In genomic region chr5:139669681-139670368, GRCh38 we compare ENCODE assay signal across 8 cellular contexts. TPM values are rescaled to one million over a fixed set of nuclear protein-coding genes. Genes with fewer than 3 reads are reported as not detected.
DNase-seq lines count a peak whose midpoint lies in the region; ATAC-seq and TF ChIP-seq lines count a peak whose summit lies in the region.

No MANE protein-coding gene starts in this region.

- no peak for TF ChIP-seq CTCF in activated CD8-positive, alpha-beta T cell treated with anti-CD3 and anti-CD28 coated beads for 36 hours (IDR thresholded peaks at IDR 0.05)

- DNase-seq in activated CD4-positive, alpha-beta T cell treated with anti-CD3 and anti-CD28 coated beads for 36 hours: peak; percentile 36
- DNase-seq in activated CD4-positive, alpha-beta T cell treated with anti-CD3 and anti-CD28 coated beads for 1 hour: no peak
- DNase-seq in activated CD8-positive, alpha-beta T cell treated with anti-CD3 and anti-CD28 coated beads for 36 hours: peak; percentile 63
- DNase-seq in stimulated activated naive CD8-positive, alpha-beta T cell treated with anti-CD3 and anti-CD28 coated beads, Interleukin-15, amount 100 ng/mL, for 72 hours: peak in 1 of 2 donors; percentile 28
- DNase-seq in HPDE6-E6E7 (ENCODE audit: extremely low spot score) (no peak), NCI-H82 (lab: John Stamatoyannopoulos, UW) (no peak)

- ATAC-seq in activated CD4-positive, alpha-beta T cell treated with anti-CD3 and anti-CD28 coated beads for 36 hours: no peak
- ATAC-seq in HG03103 (IDR thresholded peaks at IDR 0.05; ENCODE audit: low read depth, unreplicated experiment): peak; percentile 20
- peak; percentile 35 for ATAC-seq in activated CD8-positive, alpha-beta T cell treated with anti-CD3 and anti-CD28 coated beads for 36 hours
- ATAC-seq in stimulated activated naive CD8-positive, alpha-beta T cell treated with anti-CD3 and anti-CD28 coated beads, Interleukin-15, amount 100 ng/mL, for 72 hours: peak; percentile 29

- peak overlapping the region; percentile 62 for H3K4me3 Mint-ChIP-seq in activated CD4-positive, alpha-beta T cell treated with anti-CD3 and anti-CD28 coated beads for 36 hours
- H3K4me3 Mint-ChIP-seq in activated CD8-positive, alpha-beta T cell treated with anti-CD3 and anti-CD28 coated beads for 36 hours: peak overlapping the region; percentile 79
- peak overlapping the region; percentile 60 to 87 for H3K4me3 Mint-ChIP-seq in stimulated activated naive CD8-positive, alpha-beta T cell treated with anti-CD3 and anti-CD28 coated beads, Interleukin-15, amount 100 ng/mL, for 72 hours

- peak overlapping the region; percentile 20 for H3K9ac ChIP-seq in iPS-15b (ENCODE audit: low read depth, low read length)

- no peaks in the 10 kb centered on the region for H3K27me3 ChIP-seq in iPS-15b (ENCODE audit: control insufficient read depth, insufficient read depth, low read length)

- H3K36me3 ChIP-seq in iPS-15b (ENCODE audit: control insufficient read depth, insufficient read depth, low read length): peaks cover 5% of the 10 kb centered on the region

- peaks cover 27% of the 10 kb centered on the region for H3K4me1 Mint-ChIP-seq in activated CD4-positive, alpha-beta T cell treated with anti-CD3 and anti-CD28 coated beads for 36 hours
- H3K4me1 Mint-ChIP-seq in activated CD8-positive, alpha-beta T cell treated with anti-CD3 and anti-CD28 coated beads for 36 hours (ENCODE audit: low read depth): peaks cover 48% of the 10 kb centered on the region
- peaks cover 62% of the 10 kb centered on the region for H3K4me1 Mint-ChIP-seq in stimulated activated naive CD8-positive, alpha-beta T cell treated with anti-CD3 and anti-CD28 coated beads, Interleukin-15, amount 100 ng/mL, for 72 hours

- no peaks in the 10 kb centered on the region for H3K36me3 Mint-ChIP-seq in activated CD4-positive, alpha-beta T cell treated with anti-CD3 and anti-CD28 coated beads for 36 hours (ENCODE audit: low read depth)
- H3K36me3 Mint-ChIP-seq in activated CD8-positive, alpha-beta T cell treated with anti-CD3 and anti-CD28 coated beads for 36 hours (ENCODE audit: low read depth): no peaks in the 10 kb centered on the region

- no peaks in the 10 kb centered on the region for H3K9me3 Mint-ChIP-seq in activated CD4-positive, alpha-beta T cell treated with anti-CD3 and anti-CD28 coated beads for 36 hours (ENCODE audit: low read depth)
- no peaks in the 10 kb centered on the region for H3K9me3 Mint-ChIP-seq in activated CD8-positive, alpha-beta T cell treated with anti-CD3 and anti-CD28 coated beads for 36 hours
- H3K9me3 Mint-ChIP-seq in stimulated activated naive CD8-positive, alpha-beta T cell treated with anti-CD3 and anti-CD28 coated beads, Interleukin-15, amount 100 ng/mL, for 72 hours: no peaks in the 10 kb centered on the region

- CTCF ChIA-PET in activated CD4-positive, alpha-beta T cell treated with anti-CD3 and anti-CD28 coated beads for 36 hours (lab: Charles Lee): interaction anchor here (1.0 to 1.5 kb wide), 4 partner anchors 31 to 242 kb away, joined by 3 to 7 read pairs (median 4); no protein-coding TSS in a partner anchor
- CTCF ChIA-PET in activated CD8-positive, alpha-beta T cell treated with anti-CD3 and anti-CD28 coated beads for 36 hours (lab: Charles Lee): interaction anchor here (0.8 to 5.5 kb wide), 16 partner anchors 11 to 247 kb away, joined by 3 to 65 read pairs (median 4); no protein-coding TSS in a partner anchor

- intact Hi-C loops in activated CD4-positive, alpha-beta T cell treated with anti-CD3 and anti-CD28 coated beads for 36 hours (cut with DNase I, micrococcal nuclease): loop anchor here in 1 of 2 experiments (1.0 kb wide), 1 partner anchor 37 kb away; no protein-coding TSS in a partner anchor
- intact Hi-C loops in activated CD8-positive, alpha-beta T cell treated with anti-CD3 and anti-CD28 coated beads for 36 hours (cut with micrococcal nuclease): loop anchor here (5.0 kb wide), 1 partner anchor 38 kb away; no protein-coding TSS in a partner anchor

- no peak overlapping the region for H3K4me3 ChIP-seq in iPS-15b (ENCODE audit: low read depth, low read length)

- peaks cover 8% of the 10 kb centered on the region for H3K27me3 Mint-ChIP-seq in activated CD4-positive, alpha-beta T cell treated with anti-CD3 and anti-CD28 coated beads for 36 hours
- no peaks in the 10 kb centered on the region for H3K27me3 Mint-ChIP-seq in activated CD8-positive, alpha-beta T cell treated with anti-CD3 and anti-CD28 coated beads for 36 hours
- no peaks in the 10 kb centered on the region for H3K27me3 Mint-ChIP-seq in stimulated activated naive CD8-positive, alpha-beta T cell treated with anti-CD3 and anti-CD28 coated beads, Interleukin-15, amount 100 ng/mL, for 72 hours

- peaks cover 9% of the 10 kb centered on the region for H3K4me1 ChIP-seq in iPS-15b (ENCODE audit: control insufficient read depth, insufficient read depth, low read length)

- no peaks in the 10 kb centered on the region for H3K9me3 ChIP-seq in iPS-15b (ENCODE audit: control insufficient read depth, insufficient read depth, low read length)

- POLR2A ChIA-PET in activated CD4-positive, alpha-beta T cell treated with anti-CD3 and anti-CD28 coated beads for 36 hours (lab: Charles Lee): interaction anchor here (0.6 kb wide), 1 partner anchor 87 kb away, joined by 3 read pairs; no protein-coding TSS in a partner anchor
- POLR2A ChIA-PET in activated CD8-positive, alpha-beta T cell treated with anti-CD3 and anti-CD28 coated beads for 36 hours (lab: Charles Lee): interaction anchor here (0.6 to 2.9 kb wide), 14 partner anchors 10 to 1650 kb away, joined by 3 to 13 read pairs (median 4); partner anchors contain the start of genes CXXC5 and TAF7

- peak overlapping the region; percentile 43 for H3K27ac Mint-ChIP-seq in activated CD4-positive, alpha-beta T cell treated with anti-CD3 and anti-CD28 coated beads for 36 hours
- H3K27ac Mint-ChIP-seq in activated CD8-positive, alpha-beta T cell treated with anti-CD3 and anti-CD28 coated beads for 36 hours: peak overlapping the region; percentile 79
- peak overlapping the region; percentile 72 to 93 for H3K27ac Mint-ChIP-seq in stimulated activated naive CD8-positive, alpha-beta T cell treated with anti-CD3 and anti-CD28 coated beads, Interleukin-15, amount 100 ng/mL, for 72 hours

RNA-seq across cellular contexts. Expression of gene CXXC5, which starts 21.7 kb away (rescaled TPM):
- total RNA-seq in activated CD4-positive, alpha-beta T cell treated with anti-CD3 and anti-CD28 coated beads for 36 hours: 1 to 10 TPM in 1 of 2 experiments, under 1 TPM in 1; 0.82 to 1.1 TPM
- total RNA-seq in activated CD8-positive, alpha-beta T cell treated with anti-CD3 and anti-CD28 coated beads for 36 hours: 1 to 10 TPM; 3.5 to 4.3 TPM

Comparison
In these comparisons a context has a peak if more than half of its experiments do, and no peak if none do; other contexts are left out.
1. DNase-seq: peak in activated CD4-positive, alpha-beta T cell treated with anti-CD3 and anti-CD28 coated beads for 36 hours (single experiment) and activated CD8-positive, alpha-beta T cell treated with anti-CD3 and anti-CD28 coated beads for 36 hours (single experiment); none in activated CD4-positive, alpha-beta T cell treated with anti-CD3 and anti-CD28 coated beads for 1 hour (single experiment), HPDE6-E6E7 (single experiment) and NCI-H82 (single experiment).
2. Peak in every context shown above with its lines, with median percentiles within 50 percentile points of each other: H3K27ac Mint-ChIP-seq and H3K4me3 Mint-ChIP-seq.